31 cellular contexts compared by ENCODE assay signal in the genomic region with DNA sequence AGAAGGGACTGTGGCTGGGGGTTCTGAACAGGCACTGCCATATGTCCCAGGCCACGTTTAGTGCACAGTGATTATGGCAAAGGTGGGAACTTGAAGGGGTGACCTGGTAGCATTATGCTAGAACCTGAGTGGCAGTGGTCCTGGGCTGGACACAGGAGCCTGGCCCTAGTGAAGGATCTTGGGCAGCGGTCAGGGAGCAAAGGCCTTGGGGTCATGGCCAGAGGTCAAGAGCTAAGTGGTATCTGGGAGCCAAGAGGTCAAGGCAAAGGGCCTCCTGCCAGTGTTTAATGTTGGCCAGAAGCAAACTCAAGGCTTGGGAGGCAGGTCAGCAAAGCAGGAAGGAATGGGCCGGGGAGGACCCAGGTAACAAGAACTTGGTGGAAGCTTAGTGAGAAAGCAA.
"Had no signal": no experiment of that assay in that cellular context is flagged by ENCODE, and none has a peak within 500 bp of the region (broad histone marks: within the 10 kb centered on the region; RNA-seq: fewer than 3 reads in every experiment).

No MANE protein-coding gene starts in this region.

- H3K9me3 Mint-ChIP-seq: activated CD4-positive, alpha-beta memory T cell treated with anti-CD3 and anti-CD28 coated beads for 36 hours; activated CD4-positive, alpha-beta T cell treated with anti-CD3 and anti-CD28 coated beads, Interleukin-2, amount 10 ng/mL, durations not matched to agents 24 days and 14 days; activated naive CD4-positive, alpha-beta T cell treated with anti-CD3 and anti-CD28 coated beads for 36 hours; activated naive CD4-positive, alpha-beta T cell treated with anti-CD3 and anti-CD28 coated beads, Interleukin-2, amount 50 U/mL, for 24 hours; activated naive CD8-positive, alpha-beta T cell treated with anti-CD3 and anti-CD28 coated beads for 36 hours; activated naive CD8-positive, alpha-beta T cell treated with anti-CD3 and anti-CD28 coated beads, Interleukin-2, amount 50 U/mL, for 24 hours; activated T-cell treated with anti-CD3 and anti-CD28 coated beads, Interleukin-2, amount 50 U/mL, for 4 hours; activated T-helper 17 cell treated with anti-CD3 and anti-CD28 coated beads, Interleukin-2, amount 50 U/mL, for 72 hours had no signal

- H3K27me3 Mint-ChIP-seq: activated CD4-positive, alpha-beta memory T cell treated with anti-CD3 and anti-CD28 coated beads for 36 hours; activated CD4-positive, alpha-beta T cell treated with anti-CD3 and anti-CD28 coated beads for 36 hours; activated naive CD4-positive, alpha-beta T cell treated with anti-CD3 and anti-CD28 coated beads, Interleukin-2, amount 50 U/mL, for 24 hours; activated T-helper 17 cell treated with anti-CD3 and anti-CD28 coated beads, Interleukin-2, amount 50 U/mL, for 72 hours had no signal

- H3K4me3 ChIP-seq: adrenal gland, body of pancreas, cardiac muscle cell, colonic mucosa, gastrocnemius medialis, heart left ventricle had no signal

- H3K4me1 Mint-ChIP-seq: activated CD4-positive, alpha-beta T cell treated with anti-CD3 and anti-CD28 coated beads, Interleukin-2, amount 10 ng/mL, durations not matched to agents 24 days and 14 days; activated T-helper 17 cell treated with anti-CD3 and anti-CD28 coated beads, Interleukin-2, amount 50 U/mL, for 72 hours had no signal

- H3K9me3 ChIP-seq: adrenal gland, body of pancreas, colonic mucosa, gastrocnemius medialis, heart left ventricle had no signal

- ATAC-seq: activated CD4-positive, alpha-beta T cell treated with anti-CD3 and anti-CD28 coated beads for 36 hours; activated naive CD8-positive, alpha-beta T cell treated with anti-CD3 and anti-CD28 coated beads, Interleukin-2, amount 50 U/mL, for 24 hours; activated T-cell treated with anti-CD3 and anti-CD28 coated beads, Interleukin-2, amount 50 U/mL, for 4 hours; activated T-helper 17 cell treated with anti-CD3 and anti-CD28 coated beads, Interleukin-2, amount 50 U/mL, for 72 hours; body of pancreas; gastrocnemius medialis; heart left ventricle had no signal

- H3K27ac ChIP-seq: adrenal gland, body of pancreas, cardiac muscle cell, colonic mucosa, epithelial cell of prostate, gastrocnemius medialis, heart left ventricle had no signal

- H3K36me3 Mint-ChIP-seq: activated CD4-positive, alpha-beta memory T cell treated with anti-CD3 and anti-CD28 coated beads for 36 hours; activated naive CD4-positive, alpha-beta T cell treated with anti-CD3 and anti-CD28 coated beads, Interleukin-2, amount 50 U/mL, for 24 hours; activated naive CD8-positive, alpha-beta T cell treated with anti-CD3 and anti-CD28 coated beads for 36 hours had no signal

- H3K27ac Mint-ChIP-seq: activated CD4-positive, alpha-beta memory T cell treated with anti-CD3 and anti-CD28 coated beads for 36 hours; activated CD4-positive, alpha-beta T cell treated with anti-CD3 and anti-CD28 coated beads for 36 hours; activated CD4-positive, alpha-beta T cell treated with anti-CD3 and anti-CD28 coated beads, Interleukin-2, amount 10 ng/mL, durations not matched to agents 24 days and 14 days; activated naive CD4-positive, alpha-beta T cell treated with anti-CD3 and anti-CD28 coated beads for 36 hours; activated naive CD4-positive, alpha-beta T cell treated with anti-CD3 and anti-CD28 coated beads, Interleukin-2, amount 50 U/mL, for 24 hours; activated naive CD8-positive, alpha-beta T cell treated with anti-CD3 and anti-CD28 coated beads for 36 hours; activated naive CD8-positive, alpha-beta T cell treated with anti-CD3 and anti-CD28 coated beads, Interleukin-2, amount 50 U/mL, for 24 hours; activated T-helper 17 cell treated with anti-CD3 and anti-CD28 coated beads, Interleukin-2, amount 50 U/mL, for 72 hours had no signal

- H3K4me1 ChIP-seq: adrenal gland, body of pancreas, colonic mucosa had no signal

- H3K27me3 ChIP-seq: adrenal gland, body of pancreas, cardiac muscle cell, colonic mucosa, gastrocnemius medialis had no signal

- H3K36me3 ChIP-seq: adrenal gland, cardiac muscle cell, colonic mucosa, gastrocnemius medialis, heart left ventricle had no signal

- H3K4me3 Mint-ChIP-seq: activated CD4-positive, alpha-beta memory T cell treated with anti-CD3 and anti-CD28 coated beads for 36 hours; activated CD4-positive, alpha-beta T cell treated with anti-CD3 and anti-CD28 coated beads for 36 hours; activated CD4-positive, alpha-beta T cell treated with anti-CD3 and anti-CD28 coated beads, Interleukin-2, amount 10 ng/mL, durations not matched to agents 24 days and 14 days; activated naive CD4-positive, alpha-beta T cell treated with anti-CD3 and anti-CD28 coated beads for 36 hours; activated naive CD4-positive, alpha-beta T cell treated with anti-CD3 and anti-CD28 coated beads, Interleukin-2, amount 50 U/mL, for 24 hours; activated naive CD8-positive, alpha-beta T cell treated with anti-CD3 and anti-CD28 coated beads for 36 hours; activated naive CD8-positive, alpha-beta T cell treated with anti-CD3 and anti-CD28 coated beads, Interleukin-2, amount 50 U/mL, for 24 hours; activated T-cell treated with anti-CD3 and anti-CD28 coated beads, Interleukin-2, amount 50 U/mL, for 4 hours; activated T-helper 17 cell treated with anti-CD3 and anti-CD28 coated beads, Interleukin-2, amount 50 U/mL, for 72 hours had no signal

- FAIRE-seq: endometrium, endothelial cell of umbilical vein had no signal

- DNase-seq: activated CD4-positive, alpha-beta memory T cell treated with anti-CD3 and anti-CD28 coated beads for 36 hours; activated CD4-positive, alpha-beta T cell treated with anti-CD3 and anti-CD28 coated beads for 36 hours; activated CD4-positive, alpha-beta T cell treated with anti-CD3 and anti-CD28 coated beads, Interleukin-2, amount 10 ng/mL, durations not matched to agents 24 days and 14 days; activated CD4-positive, CD25-positive, alpha-beta regulatory T cell; activated CD4-positive, CD25-positive, alpha-beta regulatory T cell treated with anti-CD3 and anti-CD28 coated beads, Interleukin-2, amount 50 U/mL, for 72 hours; activated CD8-positive, alpha-beta memory T cell treated with anti-CD3 and anti-CD28 coated beads for 24 hours; activated effector memory CD4-positive, alpha-beta T cell treated with Interleukin-2 at 50 U/mL for 16 hours; activated naive CD4-positive, alpha-beta T cell treated with anti-CD3 and anti-CD28 coated beads for 36 hours; activated naive CD8-positive, alpha-beta T cell treated with anti-CD3 and anti-CD28 coated beads for 36 hours; activated naive CD8-positive, alpha-beta T cell treated with anti-CD3 and anti-CD28 coated beads, Interleukin-2, amount 50 U/mL, for 24 hours; activated T-cell treated with anti-CD3 and anti-CD28 coated beads, Interleukin-2, amount 50 U/mL, for 4 hours; adrenal gland; amygdala; aorta; body of pancreas; central memory CD4-positive, alpha-beta T cell; cerebellar nuclear complex; colonic mucosa; effector CD8-positive, alpha-beta T cell; foreskin fibroblast; gastrocnemius medialis; glutamatergic neuron; heart left ventricle; T-helper 1 cell; T-helper 2 cell had no signal
